8 cellular contexts compared by ENCODE assay signal in the genomic region with DNA sequence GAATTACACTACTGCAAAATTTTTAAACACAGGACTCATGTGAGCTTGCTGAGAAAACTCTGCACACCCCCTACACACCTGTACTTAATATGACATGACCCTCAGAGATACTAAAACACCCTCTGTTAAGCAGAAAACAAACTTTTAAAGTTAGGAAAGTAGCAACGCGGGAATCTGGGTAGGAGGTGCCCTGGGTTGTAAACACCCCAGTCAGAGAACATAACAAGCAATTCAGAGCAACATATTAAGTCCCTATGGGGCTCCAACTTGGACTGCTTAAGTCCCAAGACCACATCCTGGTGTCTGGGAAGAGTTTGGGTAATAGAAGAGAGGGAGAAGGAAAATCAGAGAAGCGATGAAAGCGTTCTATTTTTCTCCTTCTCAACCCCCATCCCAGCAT. TPM values are rescaled to one million over a fixed set of nuclear protein-coding genes. Genes with fewer than 3 reads are reported as not detected.
DNase-seq lines count a peak whose midpoint lies in the region; ATAC-seq, FAIRE-seq and TF ChIP-seq lines count a peak whose summit lies in the region.

No MANE protein-coding gene starts in this region.

- DNase-seq in right atrium auricular region (ENCODE audit: low spot score): no peak
- DNase-seq in left ventricle myocardium superior: no peak
- DNase-seq in brain microvascular endothelial cell: no peak
- no peak for DNase-seq in mesothelial cell of epicardium (ENCODE audit: low spot score in 2 of 2, unreplicated experiment in 2 of 2)
- no peak for DNase-seq in mesenteric fat pad (ENCODE audit: low spot score)
- no peak for DNase-seq in NOMO-1 treated with DMSO at 0.1 percent for 48 hours (lab: John Stamatoyannopoulos, UW; ENCODE audit: unreplicated experiment)
- no peak for DNase-seq in urothelium cell line (ENCODE audit: low spot score)

- peaks cover 0 to 40% of the 10 kb centered on the region in 2 donors for H3K4me1 ChIP-seq in right atrium auricular region

- no peak for FAIRE-seq in urothelium cell line (lab: Jason Lieb, UNC)

- no peaks in the 10 kb centered on the region for H3K9me3 ChIP-seq in right atrium auricular region

- H3K9me3 Mint-ChIP-seq in mesothelial cell of epicardium: no peaks in the 10 kb centered on the region

- ATAC-seq in left ventricle myocardium superior: no peak
- ATAC-seq in HG02588 (IDR thresholded peaks at IDR 0.05; ENCODE audit: unreplicated experiment): no peak

- H3K27me3 ChIP-seq in right atrium auricular region: no peaks in the 10 kb centered on the region
- H3K27me3 ChIP-seq in brain microvascular endothelial cell (replicated peaks): no peaks in the 10 kb centered on the region

- TF ChIP-seq CTCF in right atrium auricular region (IDR thresholded peaks at IDR 0.05) (no peak), brain microvascular endothelial cell (IDR thresholded peaks at IDR 0.05; ENCODE audit: low read depth, low read length, missing control alignments) (no peak), mesothelial cell of epicardium (IDR thresholded peaks at IDR 0.05; ENCODE audit: unreplicated experiment) (no peak)

- H3K27ac ChIP-seq in right atrium auricular region (peak overlapping the region; percentile 91 to 93), brain microvascular endothelial cell (no peak overlapping the region)

- in situ Hi-C loops in brain microvascular endothelial cell (cut with HindIII; ENCODE audit: low pct_ligation_motif_present, low sequenced_read_pairs): no loop called here

- H3K36me3 ChIP-seq in right atrium auricular region (no peaks in the 10 kb centered on the region), brain microvascular endothelial cell (replicated peaks) (no peaks in the 10 kb centered on the region)

- H3K4me3 Mint-ChIP-seq in mesothelial cell of epicardium: peak overlapping the region; percentile 95

- H3K4me3 ChIP-seq in right atrium auricular region (peak overlapping the region; percentile 58 to 67), brain microvascular endothelial cell (ENCODE audit: low read depth, low read length) (peak overlapping the region; percentile 83)

- peaks cover 42% of the 10 kb centered on the region for H3K4me1 Mint-ChIP-seq in mesothelial cell of epicardium

- no peaks in the 10 kb centered on the region for H3K27me3 Mint-ChIP-seq in mesothelial cell of epicardium (ENCODE audit: low read depth)

- no peaks in the 10 kb centered on the region for H3K36me3 Mint-ChIP-seq in mesothelial cell of epicardium

- peak overlapping the region; percentile 91 for H3K27ac Mint-ChIP-seq in mesothelial cell of epicardium

- intact Hi-C loops in left ventricle myocardium superior (cut with micrococcal nuclease): no loop called here

RNA-seq across cellular contexts. Expression of gene ATF7, which starts 1.2 kb away (rescaled TPM):
- 10 to 100 TPM; 22.1 to 24.7 TPM for total RNA-seq in right atrium auricular region
- total RNA-seq in left ventricle myocardium superior: 37.7 TPM
- 35.4 to 38.6 TPM (median 36.3 TPM) in 3 replicates for total RNA-seq in mesothelial cell of epicardium
- 44.7 TPM for total RNA-seq in mesenteric fat pad

RNA-seq across cellular contexts. Expression of gene ATP5MC2, which starts 50.9 kb away (rescaled TPM):
- total RNA-seq in right atrium auricular region (100 to 1,000 TPM; 481 to 659 TPM), left ventricle myocardium superior (623 TPM), mesothelial cell of epicardium (356 to 359 TPM (median 356 TPM) in 3 replicates), mesenteric fat pad (194 TPM)
